ENCODE assay signal across 18 cellular contexts in genomic region chr2:169162613-169163012, GRCh38.
"Had no signal": no experiment of that assay in that cellular context is flagged by ENCODE, and none has a peak within 500 bp of the region (broad histone marks: within the 10 kb centered on the region; RNA-seq: fewer than 3 reads in every experiment).

No MANE protein-coding gene starts in this region.

- H3K36me3 Mint-ChIP-seq: immature natural killer cell; naive thymus-derived CD4-positive, alpha-beta T cell had no signal

- H3K4me1 ChIP-seq: psoas muscle, sigmoid colon, stomach, transverse colon had no signal

- H3K4me3 Mint-ChIP-seq: central memory CD8-positive, alpha-beta T cell; immature natural killer cell; naive thymus-derived CD4-positive, alpha-beta T cell; nephron progenitor cell had no signal

- H3K4me3 ChIP-seq: psoas muscle, sigmoid colon, skin epidermis, stomach, thoracic aorta, transverse colon had no signal

- DNase-seq: cortex of kidney; effector memory CD4-positive, alpha-beta T cell; erythroblast; immature natural killer cell; mesendoderm; naive thymus-derived CD4-positive, alpha-beta T cell; nephron progenitor cell; psoas muscle; retina; sigmoid colon; stimulated activated CD4-positive, alpha-beta T cell treated with anti-CD3 and anti-CD28 coated beads, Interleukin-12 subunit alpha, Interleukin-12 subunit beta, amount 100 ng/mL, for 4 hours; stimulated activated naive CD4-positive, alpha-beta T cell; stomach; substantia nigra; transverse colon had no signal

- ATAC-seq: naive thymus-derived CD4-positive, alpha-beta T cell; psoas muscle had no signal

- H3K9me3 Mint-ChIP-seq: central memory CD8-positive, alpha-beta T cell; immature natural killer cell; naive thymus-derived CD4-positive, alpha-beta T cell; nephron progenitor cell had no signal

- H3K27ac Mint-ChIP-seq: immature natural killer cell; naive thymus-derived CD4-positive, alpha-beta T cell; nephron progenitor cell had no signal

- H3K27ac ChIP-seq: psoas muscle, sigmoid colon, skin epidermis, stomach, thoracic aorta, transverse colon had no signal

- H3K36me3 ChIP-seq: sigmoid colon, stomach, thoracic aorta, transverse colon had no signal

- H3K4me1 Mint-ChIP-seq: central memory CD8-positive, alpha-beta T cell; immature natural killer cell; nephron progenitor cell had no signal

- H3K27me3 ChIP-seq: sigmoid colon, stomach had no signal

- H3K9me3 ChIP-seq: psoas muscle, sigmoid colon, stomach, thoracic aorta, transverse colon had no signal
